8 cellular contexts compared by ENCODE assay signal in the genomic region with DNA sequence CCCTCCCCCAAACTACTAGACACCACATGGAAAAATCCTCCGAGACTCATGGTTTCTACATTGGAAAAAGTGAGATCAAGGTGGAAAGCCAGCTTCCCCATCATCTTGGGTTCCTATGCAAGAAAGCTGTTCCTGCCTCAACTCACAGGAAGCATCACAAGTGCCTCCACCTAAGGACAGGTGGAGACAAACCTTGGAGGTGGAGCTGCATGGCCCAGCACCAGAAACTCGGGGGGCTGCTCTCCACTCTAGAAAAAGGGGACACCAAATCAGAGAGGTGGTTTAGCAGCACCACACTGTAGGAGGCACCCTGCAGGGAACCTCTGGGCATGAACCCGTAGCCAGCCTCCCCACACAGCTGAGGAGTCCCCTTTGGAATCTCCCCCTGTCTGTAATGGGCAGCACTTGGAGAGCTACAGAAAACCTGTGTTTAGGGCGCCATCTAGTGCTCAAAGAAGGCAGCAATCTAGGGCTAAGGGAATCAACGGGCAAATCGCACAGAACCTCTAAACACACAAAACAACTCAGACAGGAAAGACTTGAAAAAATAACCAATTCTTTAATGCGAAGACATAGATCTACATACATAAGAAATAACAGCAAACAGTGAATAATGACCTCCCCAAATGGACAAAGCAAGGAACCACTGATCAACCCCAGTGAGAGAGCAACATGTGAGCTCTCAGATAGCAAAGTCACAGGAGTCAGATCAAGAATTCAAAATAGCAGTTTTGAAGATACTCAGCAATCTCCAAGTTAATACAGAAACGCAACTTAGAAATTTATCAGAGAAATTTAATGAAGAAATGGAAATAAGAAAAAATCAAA. TPM values are rescaled to one million over a fixed set of nuclear protein-coding genes. Genes with fewer than 3 reads are reported as not detected.
A peak's percentile ranks its signal among the peaks of the same experiment; 100 is the strongest.
DNase-seq lines count a peak whose midpoint lies in the region; ATAC-seq, FAIRE-seq and TF ChIP-seq lines count a peak whose summit lies in the region.

No MANE protein-coding gene starts in this region.

- no peak for FAIRE-seq in D721Med (lab: Jason Lieb, UNC)

- no peak overlapping the region for H3K27ac ChIP-seq in right cardiac atrium (ENCODE audit: low read length)
- H3K27ac ChIP-seq in gastrocnemius medialis = no peak overlapping the region

- H3K4me1 ChIP-seq in right cardiac atrium (ENCODE audit: control insufficient read depth, insufficient read depth, low read length) = no peaks in the 10 kb centered on the region
- no peaks in the 10 kb centered on the region for H3K4me1 ChIP-seq in gastrocnemius medialis

- intact Hi-C loops in right cardiac atrium (cut with DNase I) = no loop called here
- intact Hi-C loops in gastrocnemius medialis (cut with DNase I; ENCODE audit: low total_unique reads) = no loop called here

- DNase-seq in D721Med (ENCODE audit: insufficient read length, low spot score) (peak; percentile 21), LoVo (ENCODE audit: low spot score) (peak; percentile 26), SW480 (ENCODE audit: low spot score) (peak; percentile 46), amniotic epithelial cell (ENCODE audit: low read depth) (peak; percentile 36), right cardiac atrium (peak in 1 of 3 donors; percentile 39), gastrocnemius medialis (peak in 1 of 2 donors; percentile 18)

- H3K36me3 ChIP-seq in gastrocnemius medialis = no peaks in the 10 kb centered on the region

- no peak for TF ChIP-seq POLR2A in gastrocnemius medialis (IDR thresholded peaks at IDR 0.05)

- H3K4me3 ChIP-seq in right cardiac atrium (ENCODE audit: low read length) = no peak overlapping the region
- no peak overlapping the region for H3K4me3 ChIP-seq in gastrocnemius medialis

- WGBS in right cardiac atrium = 27% methylated on average over 8 of the region's 8 CpGs

- TF ChIP-seq CTCF in D721Med (IDR thresholded peaks at IDR 0.05; ENCODE audit: insufficient read depth, missing control alignments) (peak; percentile 67), gastrocnemius medialis (IDR thresholded peaks at IDR 0.05 in 4 of 5, conservative IDR thresholded peaks at IDR 0.05 in 1 of 5) (peak in 4 of 5 experiments; percentile 30 to 78 (median 46))

- ATAC-seq in GM21447 (IDR thresholded peaks at IDR 0.05; ENCODE audit: unreplicated experiment) (peak; percentile 51), right cardiac atrium (peak; percentile 33 to 77), gastrocnemius medialis (peak in 1 of 2 donors; percentile 68), HG02840 (IDR thresholded peaks at IDR 0.05; ENCODE audit: low FRiP score, unreplicated experiment) (no peak)

- in situ Hi-C loops in gastrocnemius medialis (cut with MboI; ENCODE audit: low sequenced_read_pairs in 4 of 4) = loop anchor here in 3 of 4 donors (25.0 kb wide), 1 partner anchor 126 kb away; the partner anchor contains the start of gene RHOXF2B (in 3 of the 3)

- no peaks in the 10 kb centered on the region for H3K9me3 ChIP-seq in right cardiac atrium (ENCODE audit: control insufficient read depth, low read length)
- H3K9me3 ChIP-seq in gastrocnemius medialis = no peaks in the 10 kb centered on the region

- H3K27me3 ChIP-seq in right cardiac atrium (ENCODE audit: control insufficient read depth, insufficient read depth) (no peaks in the 10 kb centered on the region), gastrocnemius medialis (no peaks in the 10 kb centered on the region)

RNA-seq across cellular contexts. Expression of gene ZBTB33, which starts 37.0 kb away (rescaled TPM):
- total RNA-seq in right cardiac atrium (1 to 10 TPM; 5.8 to 7.7 (median 7.3) TPM), gastrocnemius medialis (10 to 100 TPM in 2 of 4 donors, 1 to 10 TPM in 2; 9.2 to 12.4 (median 9.8) TPM)
- polyA plus RNA-seq in right cardiac atrium = 2.6 TPM

RNA-seq across cellular contexts. Expression of gene RHOXF2, which starts 55.2 kb away (rescaled TPM):
- total RNA-seq in right cardiac atrium (not detected), gastrocnemius medialis (not detected)
- polyA plus RNA-seq in right cardiac atrium = not detected
